In the genomic region with DNA sequence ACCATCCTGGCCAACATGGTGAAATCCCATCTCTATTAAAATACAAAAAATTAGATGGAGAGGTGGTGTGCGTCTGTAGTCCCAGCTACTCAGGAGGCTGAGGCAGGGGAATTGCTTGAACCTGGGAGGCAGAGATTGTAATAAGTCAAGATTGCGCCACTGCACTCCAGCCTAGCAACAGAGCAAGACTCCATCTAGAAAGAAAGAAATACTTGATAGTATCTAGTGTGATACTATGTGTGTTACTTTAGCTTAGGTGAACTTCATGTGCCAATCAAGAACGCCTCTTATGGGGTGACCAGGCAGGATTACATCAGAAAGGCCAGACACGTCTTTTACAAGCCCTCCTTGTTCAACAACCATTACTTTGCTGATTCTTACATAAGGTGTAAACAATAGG, we compare ENCODE assay signal across 7 cellular contexts.
"Had no signal": no experiment of that assay in that cellular context is flagged by ENCODE, and none has a peak within 500 bp of the region (broad histone marks: within the 10 kb centered on the region; RNA-seq: fewer than 3 reads in every experiment).

No MANE protein-coding gene starts in this region.

- DNase-seq: GOT3, H7, HFFc6, KBM-7 had no signal

- H3K4me3 ChIP-seq: HAP-1 had no signal

- ATAC-seq: HCT116 had no signal

- H3K27ac Mint-ChIP-seq: HFFc6, IgD-negative memory B cell had no signal

- H3K4me3 Mint-ChIP-seq: HFFc6, IgD-negative memory B cell had no signal

- H3K4me1 Mint-ChIP-seq: IgD-negative memory B cell had no signal

- H3K36me3 ChIP-seq: HAP-1 had no signal

- H3K4me1 ChIP-seq: HAP-1 had no signal

- H3K9me3 ChIP-seq: HAP-1 had no signal

- H3K9me3 Mint-ChIP-seq: IgD-negative memory B cell had no signal
